Comparison of ENCODE assay signal across 11 cellular contexts in genomic region chr18:26327062-26327461, GRCh38.
"Had no signal": no experiment of that assay in that cellular context is flagged by ENCODE, and none has a peak within 500 bp of the region (broad histone marks: within the 10 kb centered on the region; RNA-seq: fewer than 3 reads in every experiment).

No MANE protein-coding gene starts in this region.

- H3K27me3 ChIP-seq: neutrophil had no signal

- H3K4me2 ChIP-seq: smooth muscle cell had no signal

- H3K4me1 ChIP-seq: lower lobe of right lung had no signal

- H3K27ac ChIP-seq: lower lobe of right lung, neutrophil had no signal

- H3K9me3 ChIP-seq: lower lobe of right lung, neutrophil had no signal

- H3K36me3 ChIP-seq: lower lobe of right lung, neutrophil had no signal

- DNase-seq: activated CD4-positive, alpha-beta T cell treated with anti-CD3 and anti-CD28 coated beads, Interleukin-2, amount 50 U/mL, for 4 hours; activated naive CD8-positive, alpha-beta T cell treated with anti-CD3 and anti-CD28 coated beads, Interleukin-2, amount 50 U/mL, for 24 hours; cortex of kidney; effector CD8-positive, alpha-beta T cell; hippocampal formation; lower lobe of right lung; midbrain; naive thymus-derived CD4-positive, alpha-beta T cell; right cardiac atrium had no signal

- H3K4me3 ChIP-seq: lower lobe of right lung, smooth muscle cell had no signal
